In the genomic region with DNA sequence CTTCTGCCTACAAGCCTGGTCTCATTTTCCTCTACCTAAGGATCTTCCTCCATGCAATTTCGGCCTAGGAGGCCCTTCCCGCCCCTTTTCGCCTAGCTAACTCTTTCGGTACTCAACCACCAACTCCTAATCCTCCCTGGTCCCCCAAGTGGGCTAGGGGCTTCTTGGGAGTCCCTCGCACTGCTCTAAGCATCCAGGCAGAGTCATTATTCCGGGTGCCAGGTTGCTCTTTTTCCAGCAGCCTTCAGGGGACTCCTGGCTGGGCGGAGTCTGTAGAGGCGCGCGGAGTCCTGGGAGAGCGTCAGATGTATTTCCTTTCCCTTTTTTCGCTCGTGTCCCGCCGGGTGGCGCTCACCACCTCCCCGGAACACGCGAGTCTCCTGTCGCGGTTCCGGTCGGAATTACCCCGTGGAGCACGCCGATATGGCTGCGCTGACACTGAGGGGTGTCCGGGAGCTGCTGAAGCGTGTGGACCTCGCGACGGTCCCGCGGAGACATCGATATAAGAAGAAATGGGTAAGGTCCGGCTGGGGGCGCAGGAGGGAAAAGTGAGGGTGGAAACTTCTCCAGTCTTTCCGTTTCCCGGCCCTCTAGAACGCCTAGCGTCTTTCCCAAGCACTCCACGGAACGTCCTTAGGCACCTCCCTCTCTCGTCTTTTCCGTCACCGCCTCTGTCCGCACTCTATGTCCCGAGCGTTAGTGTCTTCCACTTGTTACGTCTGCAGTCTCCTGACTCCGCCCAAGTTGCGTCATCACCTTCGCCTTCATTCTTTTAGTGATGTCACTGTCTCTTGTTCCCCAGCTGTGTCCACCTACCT, we compare ENCODE assay signal across 1 cellular context.
TF ChIP-seq lines count a peak whose summit lies in the region.

A gene (plus strand): TSS at position 404 of the 818 bp plus-strand sequence. CDS start 20 bp downstream, at position 424.

TF ChIP-seq in HepG2, 621 proteins besides CTCF, POLR2A, EP300 and RAD21 (continued from another document and continues in another):
- TF ChIP-seq, protein P1, sequence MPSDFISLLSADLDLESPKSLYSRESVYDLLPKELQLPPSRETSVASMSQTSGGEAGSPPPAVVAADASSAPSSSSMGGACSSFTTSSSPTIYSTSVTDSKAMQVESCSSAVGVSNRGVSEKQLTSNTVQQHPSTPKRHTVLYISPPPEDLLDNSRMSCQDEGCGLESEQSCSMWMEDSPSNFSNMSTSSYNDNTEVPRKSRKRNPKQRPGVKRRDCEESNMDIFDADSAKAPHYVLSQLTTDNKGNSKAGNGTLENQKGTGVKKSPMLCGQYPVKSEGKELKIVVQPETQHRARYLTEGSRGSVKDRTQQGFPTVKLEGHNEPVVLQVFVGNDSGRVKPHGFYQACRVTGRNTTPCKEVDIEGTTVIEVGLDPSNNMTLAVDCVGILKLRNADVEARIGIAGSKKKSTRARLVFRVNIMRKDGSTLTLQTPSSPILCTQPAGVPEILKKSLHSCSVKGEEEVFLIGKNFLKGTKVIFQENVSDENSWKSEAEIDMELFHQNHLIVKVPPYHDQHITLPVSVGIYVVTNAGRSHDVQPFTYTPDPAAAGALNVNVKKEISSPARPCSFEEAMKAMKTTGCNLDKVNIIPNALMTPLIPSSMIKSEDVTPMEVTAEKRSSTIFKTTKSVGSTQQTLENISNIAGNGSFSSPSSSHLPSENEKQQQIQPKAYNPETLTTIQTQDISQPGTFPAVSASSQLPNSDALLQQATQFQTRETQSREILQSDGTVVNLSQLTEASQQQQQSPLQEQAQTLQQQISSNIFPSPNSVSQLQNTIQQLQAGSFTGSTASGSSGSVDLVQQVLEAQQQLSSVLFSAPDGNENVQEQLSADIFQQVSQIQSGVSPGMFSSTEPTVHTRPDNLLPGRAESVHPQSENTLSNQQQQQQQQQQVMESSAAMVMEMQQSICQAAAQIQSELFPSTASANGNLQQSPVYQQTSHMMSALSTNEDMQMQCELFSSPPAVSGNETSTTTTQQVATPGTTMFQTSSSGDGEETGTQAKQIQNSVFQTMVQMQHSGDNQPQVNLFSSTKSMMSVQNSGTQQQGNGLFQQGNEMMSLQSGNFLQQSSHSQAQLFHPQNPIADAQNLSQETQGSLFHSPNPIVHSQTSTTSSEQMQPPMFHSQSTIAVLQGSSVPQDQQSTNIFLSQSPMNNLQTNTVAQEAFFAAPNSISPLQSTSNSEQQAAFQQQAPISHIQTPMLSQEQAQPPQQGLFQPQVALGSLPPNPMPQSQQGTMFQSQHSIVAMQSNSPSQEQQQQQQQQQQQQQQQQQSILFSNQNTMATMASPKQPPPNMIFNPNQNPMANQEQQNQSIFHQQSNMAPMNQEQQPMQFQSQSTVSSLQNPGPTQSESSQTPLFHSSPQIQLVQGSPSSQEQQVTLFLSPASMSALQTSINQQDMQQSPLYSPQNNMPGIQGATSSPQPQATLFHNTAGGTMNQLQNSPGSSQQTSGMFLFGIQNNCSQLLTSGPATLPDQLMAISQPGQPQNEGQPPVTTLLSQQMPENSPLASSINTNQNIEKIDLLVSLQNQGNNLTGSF (CRISPR knock-in tag; IDR thresholded peaks at IDR 0.05) = 0 out of 2 replicates have a peak, but pooled peaks have one; percentile 37
- TF ChIP-seq AHR (CRISPR knock-in tag; IDR thresholded peaks at IDR 0.05) = no peak
- TF ChIP-seq TEAD3 (CRISPR knock-in tag; optimal IDR thresholded peaks at IDR 0.05; ENCODE audit: borderline replicate concordance) = peak; percentile 76
- TF ChIP-seq ARHGAP35 (CRISPR knock-in tag; IDR thresholded peaks at IDR 0.05; ENCODE audit: borderline replicate concordance) = peak; percentile 31; the same call in 1 of the 2 replicates
- TF ChIP-seq ZEB1 (IDR thresholded peaks at IDR 0.05; ENCODE audit: insufficient replicate concordance, low read depth) = no peak
- TF ChIP-seq, protein P2, sequence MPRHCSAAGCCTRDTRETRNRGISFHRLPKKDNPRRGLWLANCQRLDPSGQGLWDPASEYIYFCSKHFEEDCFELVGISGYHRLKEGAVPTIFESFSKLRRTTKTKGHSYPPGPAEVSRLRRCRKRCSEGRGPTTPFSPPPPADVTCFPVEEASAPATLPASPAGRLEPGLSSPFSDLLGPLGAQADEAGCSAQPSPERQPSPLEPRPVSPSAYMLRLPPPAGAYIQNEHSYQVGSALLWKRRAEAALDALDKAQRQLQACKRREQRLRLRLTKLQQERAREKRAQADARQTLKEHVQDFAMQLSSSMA (CRISPR knock-in tag; IDR thresholded peaks at IDR 0.05) = peak; percentile 78; the same call in 1 of the 2 replicates
- no peak for TF ChIP-seq RBAK (CRISPR knock-in tag; IDR thresholded peaks at IDR 0.05)
- TF ChIP-seq ZNF850 (CRISPR knock-in tag; conservative IDR thresholded peaks at IDR 0.05) = no peak
- TF ChIP-seq, protein P3, sequence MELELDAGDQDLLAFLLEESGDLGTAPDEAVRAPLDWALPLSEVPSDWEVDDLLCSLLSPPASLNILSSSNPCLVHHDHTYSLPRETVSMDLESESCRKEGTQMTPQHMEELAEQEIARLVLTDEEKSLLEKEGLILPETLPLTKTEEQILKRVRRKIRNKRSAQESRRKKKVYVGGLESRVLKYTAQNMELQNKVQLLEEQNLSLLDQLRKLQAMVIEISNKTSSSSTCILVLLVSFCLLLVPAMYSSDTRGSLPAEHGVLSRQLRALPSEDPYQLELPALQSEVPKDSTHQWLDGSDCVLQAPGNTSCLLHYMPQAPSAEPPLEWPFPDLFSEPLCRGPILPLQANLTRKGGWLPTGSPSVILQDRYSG (CRISPR knock-in tag; IDR thresholded peaks at IDR 0.05) = peak; percentile 80
- peak; percentile 75 for TF ChIP-seq HNRNPL (IDR thresholded peaks at IDR 0.05; ENCODE audit: low read depth, low read length)
- TF ChIP-seq, protein P4, sequence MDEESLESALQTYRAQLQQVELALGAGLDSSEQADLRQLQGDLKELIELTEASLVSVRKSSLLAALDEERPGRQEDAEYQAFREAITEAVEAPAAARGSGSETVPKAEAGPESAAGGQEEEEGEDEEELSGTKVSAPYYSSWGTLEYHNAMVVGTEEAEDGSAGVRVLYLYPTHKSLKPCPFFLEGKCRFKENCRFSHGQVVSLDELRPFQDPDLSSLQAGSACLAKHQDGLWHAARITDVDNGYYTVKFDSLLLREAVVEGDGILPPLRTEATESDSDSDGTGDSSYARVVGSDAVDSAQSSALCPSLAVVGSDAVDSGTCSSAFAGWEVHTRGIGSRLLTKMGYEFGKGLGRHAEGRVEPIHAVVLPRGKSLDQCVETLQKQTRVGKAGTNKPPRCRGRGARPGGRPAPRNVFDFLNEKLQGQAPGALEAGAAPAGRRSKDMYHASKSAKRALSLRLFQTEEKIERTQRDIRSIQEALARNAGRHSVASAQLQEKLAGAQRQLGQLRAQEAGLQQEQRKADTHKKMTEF (CRISPR knock-in tag; IDR thresholded peaks at IDR 0.05) = peak; percentile 87
- TF ChIP-seq ZMYM3 (CRISPR knock-in tag; IDR thresholded peaks at IDR 0.05) = 0 out of 2 replicates have a peak, but pooled peaks have one; percentile 16
- TF ChIP-seq, protein P5, sequence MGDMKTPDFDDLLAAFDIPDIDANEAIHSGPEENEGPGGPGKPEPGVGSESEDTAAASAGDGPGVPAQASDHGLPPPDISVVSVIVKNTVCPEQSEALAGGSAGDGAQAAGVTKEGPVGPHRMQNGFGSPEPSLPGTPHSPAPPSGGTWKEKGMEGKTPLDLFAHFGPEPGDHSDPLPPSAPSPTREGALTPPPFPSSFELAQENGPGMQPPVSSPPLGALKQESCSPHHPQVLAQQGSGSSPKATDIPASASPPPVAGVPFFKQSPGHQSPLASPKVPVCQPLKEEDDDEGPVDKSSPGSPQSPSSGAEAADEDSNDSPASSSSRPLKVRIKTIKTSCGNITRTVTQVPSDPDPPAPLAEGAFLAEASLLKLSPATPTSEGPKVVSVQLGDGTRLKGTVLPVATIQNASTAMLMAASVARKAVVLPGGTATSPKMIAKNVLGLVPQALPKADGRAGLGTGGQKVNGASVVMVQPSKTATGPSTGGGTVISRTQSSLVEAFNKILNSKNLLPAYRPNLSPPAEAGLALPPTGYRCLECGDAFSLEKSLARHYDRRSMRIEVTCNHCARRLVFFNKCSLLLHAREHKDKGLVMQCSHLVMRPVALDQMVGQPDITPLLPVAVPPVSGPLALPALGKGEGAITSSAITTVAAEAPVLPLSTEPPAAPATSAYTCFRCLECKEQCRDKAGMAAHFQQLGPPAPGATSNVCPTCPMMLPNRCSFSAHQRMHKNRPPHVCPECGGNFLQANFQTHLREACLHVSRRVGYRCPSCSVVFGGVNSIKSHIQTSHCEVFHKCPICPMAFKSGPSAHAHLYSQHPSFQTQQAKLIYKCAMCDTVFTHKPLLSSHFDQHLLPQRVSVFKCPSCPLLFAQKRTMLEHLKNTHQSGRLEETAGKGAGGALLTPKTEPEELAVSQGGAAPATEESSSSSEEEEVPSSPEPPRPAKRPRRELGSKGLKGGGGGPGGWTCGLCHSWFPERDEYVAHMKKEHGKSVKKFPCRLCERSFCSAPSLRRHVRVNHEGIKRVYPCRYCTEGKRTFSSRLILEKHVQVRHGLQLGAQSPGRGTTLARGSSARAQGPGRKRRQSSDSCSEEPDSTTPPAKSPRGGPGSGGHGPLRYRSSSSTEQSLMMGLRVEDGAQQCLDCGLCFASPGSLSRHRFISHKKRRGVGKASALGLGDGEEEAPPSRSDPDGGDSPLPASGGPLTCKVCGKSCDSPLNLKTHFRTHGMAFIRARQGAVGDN (CRISPR knock-in tag; IDR thresholded peaks at IDR 0.05) = peak; percentile 93
- 0 out of 2 replicates have a peak, but pooled peaks have one; percentile 41 for TF ChIP-seq SP5 (CRISPR knock-in tag; IDR thresholded peaks at IDR 0.05; ENCODE audit: borderline replicate concordance, low read depth)
- peak; percentile 69; the same call in 1 of the 2 replicates for TF ChIP-seq ZNF557 (CRISPR knock-in tag; IDR thresholded peaks at IDR 0.05)
- TF ChIP-seq ZNF350 (CRISPR knock-in tag; IDR thresholded peaks at IDR 0.05; ENCODE audit: borderline replicate concordance, low read depth) = peak; percentile 77; the same call in 1 of the 2 replicates
- TF ChIP-seq, protein P6, sequence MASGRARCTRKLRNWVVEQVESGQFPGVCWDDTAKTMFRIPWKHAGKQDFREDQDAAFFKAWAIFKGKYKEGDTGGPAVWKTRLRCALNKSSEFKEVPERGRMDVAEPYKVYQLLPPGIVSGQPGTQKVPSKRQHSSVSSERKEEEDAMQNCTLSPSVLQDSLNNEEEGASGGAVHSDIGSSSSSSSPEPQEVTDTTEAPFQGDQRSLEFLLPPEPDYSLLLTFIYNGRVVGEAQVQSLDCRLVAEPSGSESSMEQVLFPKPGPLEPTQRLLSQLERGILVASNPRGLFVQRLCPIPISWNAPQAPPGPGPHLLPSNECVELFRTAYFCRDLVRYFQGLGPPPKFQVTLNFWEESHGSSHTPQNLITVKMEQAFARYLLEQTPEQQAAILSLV (CRISPR knock-in tag; IDR thresholded peaks at IDR 0.05; ENCODE audit: borderline replicate concordance) = peak; percentile 79
- TF ChIP-seq ZBTB38 (CRISPR knock-in tag; IDR thresholded peaks at IDR 0.05) = peak; percentile 44; the same call in 1 of the 2 replicates
- no peak; the same call in 1 of the 2 replicates for TF ChIP-seq SAFB2 (CRISPR knock-in tag; IDR thresholded peaks at IDR 0.05; ENCODE audit: borderline replicate concordance, low read depth)
- TF ChIP-seq MIXL1 (CRISPR knock-in tag; IDR thresholded peaks at IDR 0.05) = peak; percentile 79; the same call in 1 of the 2 replicates
- TF ChIP-seq BCL6 (CRISPR knock-in tag; IDR thresholded peaks at IDR 0.05) = peak; percentile 77
- TF ChIP-seq ZFY (CRISPR knock-in tag; IDR thresholded peaks at IDR 0.05) = peak; percentile 81
- TF ChIP-seq ZNF274 (CRISPR knock-in tag; IDR thresholded peaks at IDR 0.05) = peak; percentile 80; the same call in 1 of the 2 replicates
- TF ChIP-seq, protein P7, sequence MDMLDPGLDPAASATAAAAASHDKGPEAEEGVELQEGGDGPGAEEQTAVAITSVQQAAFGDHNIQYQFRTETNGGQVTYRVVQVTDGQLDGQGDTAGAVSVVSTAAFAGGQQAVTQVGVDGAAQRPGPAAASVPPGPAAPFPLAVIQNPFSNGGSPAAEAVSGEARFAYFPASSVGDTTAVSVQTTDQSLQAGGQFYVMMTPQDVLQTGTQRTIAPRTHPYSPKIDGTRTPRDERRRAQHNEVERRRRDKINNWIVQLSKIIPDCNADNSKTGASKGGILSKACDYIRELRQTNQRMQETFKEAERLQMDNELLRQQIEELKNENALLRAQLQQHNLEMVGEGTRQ (IDR thresholded peaks at IDR 0.05; ENCODE audit: low read depth, low read length) = no peak
- TF ChIP-seq, protein P7 (CRISPR knock-in tag; IDR thresholded peaks at IDR 0.05; ENCODE audit: borderline replicate concordance) = 0 out of 2 replicates have a peak, but pooled peaks have one; percentile 13
- TF ChIP-seq FOXK1 (CRISPR knock-in tag; IDR thresholded peaks at IDR 0.05; ENCODE audit: borderline replicate concordance, low read depth) = peak; percentile 74; the same call in 1 of the 2 replicates
- peak; percentile 27 for TF ChIP-seq STAG1 (CRISPR knock-in tag; IDR thresholded peaks at IDR 0.05)
- TF ChIP-seq IKZF1 (IDR thresholded peaks at IDR 0.05) = no peak
